1 cellular context compared by ENCODE assay signal in the genomic region with DNA sequence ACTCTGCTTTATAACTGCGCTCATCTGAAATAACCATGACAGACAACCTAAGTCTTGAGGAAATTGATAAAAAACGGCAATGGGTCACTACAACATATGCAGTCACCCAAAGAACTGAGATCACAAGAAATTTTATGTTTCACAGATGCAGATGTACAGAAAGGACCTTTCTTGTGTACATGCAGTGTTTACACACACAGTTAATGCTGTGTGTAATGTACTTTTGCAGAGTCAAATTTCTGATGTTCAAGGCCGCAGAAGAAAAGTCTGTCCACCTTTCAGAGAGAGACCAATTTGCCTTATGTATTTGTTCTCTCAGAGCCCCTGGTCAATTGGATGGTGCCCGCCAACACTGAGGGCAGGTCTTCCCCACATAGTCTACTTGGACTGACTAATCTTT.
TF ChIP-seq lines count a peak whose summit lies in the region.

No MANE protein-coding gene starts in this region.

TF ChIP-seq in HepG2, 621 proteins besides CTCF, POLR2A, EP300 and RAD21 (continues in another document):
- TF ChIP-seq SIN3B (IDR thresholded peaks at IDR 0.05; ENCODE audit: low read length) (no peak), CAMTA2 (CRISPR knock-in tag; IDR thresholded peaks at IDR 0.05; ENCODE audit: borderline replicate concordance) (no peak), MIXL1 (CRISPR knock-in tag; IDR thresholded peaks at IDR 0.05) (0 out of 2 replicates have a peak, but pooled peaks have one; percentile 24), HOXD1 (CRISPR knock-in tag; IDR thresholded peaks at IDR 0.05) (no peak), SIX4 (CRISPR knock-in tag; IDR thresholded peaks at IDR 0.05) (peak; percentile 38; the same call in 1 of the 2 replicates), DR1 (CRISPR knock-in tag; IDR thresholded peaks at IDR 0.05) (no peak), FOXP1 (IDR thresholded peaks at IDR 0.05) (no peak), FOXP1 (CRISPR knock-in tag; IDR thresholded peaks at IDR 0.05) (peak; percentile 68), KLF16 (CRISPR knock-in tag; IDR thresholded peaks at IDR 0.05) (no peak), ZNF674 (CRISPR knock-in tag; IDR thresholded peaks at IDR 0.05; ENCODE audit: low read depth) (no peak), HOXA3 (CRISPR knock-in tag; IDR thresholded peaks at IDR 0.05) (no peak), RARA (CRISPR knock-in tag; IDR thresholded peaks at IDR 0.05) (no peak), PHF8 (CRISPR knock-in tag; IDR thresholded peaks at IDR 0.05) (no peak), SALL1 (CRISPR knock-in tag; IDR thresholded peaks at IDR 0.05) (peak; percentile 20; the same call in 1 of the 2 replicates), ZSCAN20 (CRISPR knock-in tag; IDR thresholded peaks at IDR 0.05; ENCODE audit: borderline replicate concordance) (no peak), MIER3 (CRISPR knock-in tag; IDR thresholded peaks at IDR 0.05; ENCODE audit: borderline replicate concordance) (no peak), IKZF4 (CRISPR knock-in tag; IDR thresholded peaks at IDR 0.05; ENCODE audit: borderline replicate concordance, low read depth, not compliant biosample characterization) (no peak), ZNF747 (CRISPR knock-in tag; IDR thresholded peaks at IDR 0.05; ENCODE audit: borderline replicate concordance) (no peak)
- TF ChIP-seq, protein P1, sequence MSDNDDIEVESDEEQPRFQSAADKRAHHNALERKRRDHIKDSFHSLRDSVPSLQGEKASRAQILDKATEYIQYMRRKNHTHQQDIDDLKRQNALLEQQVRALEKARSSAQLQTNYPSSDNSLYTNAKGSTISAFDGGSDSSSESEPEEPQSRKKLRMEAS (IDR thresholded peaks at IDR 0.05): no peak
- TF ChIP-seq, protein P2, sequence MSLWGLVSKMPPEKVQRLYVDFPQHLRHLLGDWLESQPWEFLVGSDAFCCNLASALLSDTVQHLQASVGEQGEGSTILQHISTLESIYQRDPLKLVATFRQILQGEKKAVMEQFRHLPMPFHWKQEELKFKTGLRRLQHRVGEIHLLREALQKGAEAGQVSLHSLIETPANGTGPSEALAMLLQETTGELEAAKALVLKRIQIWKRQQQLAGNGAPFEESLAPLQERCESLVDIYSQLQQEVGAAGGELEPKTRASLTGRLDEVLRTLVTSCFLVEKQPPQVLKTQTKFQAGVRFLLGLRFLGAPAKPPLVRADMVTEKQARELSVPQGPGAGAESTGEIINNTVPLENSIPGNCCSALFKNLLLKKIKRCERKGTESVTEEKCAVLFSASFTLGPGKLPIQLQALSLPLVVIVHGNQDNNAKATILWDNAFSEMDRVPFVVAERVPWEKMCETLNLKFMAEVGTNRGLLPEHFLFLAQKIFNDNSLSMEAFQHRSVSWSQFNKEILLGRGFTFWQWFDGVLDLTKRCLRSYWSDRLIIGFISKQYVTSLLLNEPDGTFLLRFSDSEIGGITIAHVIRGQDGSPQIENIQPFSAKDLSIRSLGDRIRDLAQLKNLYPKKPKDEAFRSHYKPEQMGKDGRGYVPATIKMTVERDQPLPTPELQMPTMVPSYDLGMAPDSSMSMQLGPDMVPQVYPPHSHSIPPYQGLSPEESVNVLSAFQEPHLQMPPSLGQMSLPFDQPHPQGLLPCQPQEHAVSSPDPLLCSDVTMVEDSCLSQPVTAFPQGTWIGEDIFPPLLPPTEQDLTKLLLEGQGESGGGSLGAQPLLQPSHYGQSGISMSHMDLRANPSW (CRISPR knock-in tag; IDR thresholded peaks at IDR 0.05; ENCODE audit: borderline replicate concordance): no peak
- TF ChIP-seq, protein P3, sequence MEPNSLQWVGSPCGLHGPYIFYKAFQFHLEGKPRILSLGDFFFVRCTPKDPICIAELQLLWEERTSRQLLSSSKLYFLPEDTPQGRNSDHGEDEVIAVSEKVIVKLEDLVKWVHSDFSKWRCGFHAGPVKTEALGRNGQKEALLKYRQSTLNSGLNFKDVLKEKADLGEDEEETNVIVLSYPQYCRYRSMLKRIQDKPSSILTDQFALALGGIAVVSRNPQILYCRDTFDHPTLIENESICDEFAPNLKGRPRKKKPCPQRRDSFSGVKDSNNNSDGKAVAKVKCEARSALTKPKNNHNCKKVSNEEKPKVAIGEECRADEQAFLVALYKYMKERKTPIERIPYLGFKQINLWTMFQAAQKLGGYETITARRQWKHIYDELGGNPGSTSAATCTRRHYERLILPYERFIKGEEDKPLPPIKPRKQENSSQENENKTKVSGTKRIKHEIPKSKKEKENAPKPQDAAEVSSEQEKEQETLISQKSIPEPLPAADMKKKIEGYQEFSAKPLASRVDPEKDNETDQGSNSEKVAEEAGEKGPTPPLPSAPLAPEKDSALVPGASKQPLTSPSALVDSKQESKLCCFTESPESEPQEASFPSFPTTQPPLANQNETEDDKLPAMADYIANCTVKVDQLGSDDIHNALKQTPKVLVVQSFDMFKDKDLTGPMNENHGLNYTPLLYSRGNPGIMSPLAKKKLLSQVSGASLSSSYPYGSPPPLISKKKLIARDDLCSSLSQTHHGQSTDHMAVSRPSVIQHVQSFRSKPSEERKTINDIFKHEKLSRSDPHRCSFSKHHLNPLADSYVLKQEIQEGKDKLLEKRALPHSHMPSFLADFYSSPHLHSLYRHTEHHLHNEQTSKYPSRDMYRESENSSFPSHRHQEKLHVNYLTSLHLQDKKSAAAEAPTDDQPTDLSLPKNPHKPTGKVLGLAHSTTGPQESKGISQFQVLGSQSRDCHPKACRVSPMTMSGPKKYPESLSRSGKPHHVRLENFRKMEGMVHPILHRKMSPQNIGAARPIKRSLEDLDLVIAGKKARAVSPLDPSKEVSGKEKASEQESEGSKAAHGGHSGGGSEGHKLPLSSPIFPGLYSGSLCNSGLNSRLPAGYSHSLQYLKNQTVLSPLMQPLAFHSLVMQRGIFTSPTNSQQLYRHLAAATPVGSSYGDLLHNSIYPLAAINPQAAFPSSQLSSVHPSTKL (CRISPR knock-in tag; IDR thresholded peaks at IDR 0.05): peak; percentile 48; the same call in 1 of the 2 replicates
- TF ChIP-seq, protein P4, sequence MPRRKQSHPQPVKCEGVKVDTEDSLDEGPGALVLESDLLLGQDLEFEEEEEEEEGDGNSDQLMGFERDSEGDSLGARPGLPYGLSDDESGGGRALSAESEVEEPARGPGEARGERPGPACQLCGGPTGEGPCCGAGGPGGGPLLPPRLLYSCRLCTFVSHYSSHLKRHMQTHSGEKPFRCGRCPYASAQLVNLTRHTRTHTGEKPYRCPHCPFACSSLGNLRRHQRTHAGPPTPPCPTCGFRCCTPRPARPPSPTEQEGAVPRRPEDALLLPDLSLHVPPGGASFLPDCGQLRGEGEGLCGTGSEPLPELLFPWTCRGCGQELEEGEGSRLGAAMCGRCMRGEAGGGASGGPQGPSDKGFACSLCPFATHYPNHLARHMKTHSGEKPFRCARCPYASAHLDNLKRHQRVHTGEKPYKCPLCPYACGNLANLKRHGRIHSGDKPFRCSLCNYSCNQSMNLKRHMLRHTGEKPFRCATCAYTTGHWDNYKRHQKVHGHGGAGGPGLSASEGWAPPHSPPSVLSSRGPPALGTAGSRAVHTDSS (CRISPR knock-in tag; conservative IDR thresholded peaks at IDR 0.05): no peak
- TF ChIP-seq, protein P5, sequence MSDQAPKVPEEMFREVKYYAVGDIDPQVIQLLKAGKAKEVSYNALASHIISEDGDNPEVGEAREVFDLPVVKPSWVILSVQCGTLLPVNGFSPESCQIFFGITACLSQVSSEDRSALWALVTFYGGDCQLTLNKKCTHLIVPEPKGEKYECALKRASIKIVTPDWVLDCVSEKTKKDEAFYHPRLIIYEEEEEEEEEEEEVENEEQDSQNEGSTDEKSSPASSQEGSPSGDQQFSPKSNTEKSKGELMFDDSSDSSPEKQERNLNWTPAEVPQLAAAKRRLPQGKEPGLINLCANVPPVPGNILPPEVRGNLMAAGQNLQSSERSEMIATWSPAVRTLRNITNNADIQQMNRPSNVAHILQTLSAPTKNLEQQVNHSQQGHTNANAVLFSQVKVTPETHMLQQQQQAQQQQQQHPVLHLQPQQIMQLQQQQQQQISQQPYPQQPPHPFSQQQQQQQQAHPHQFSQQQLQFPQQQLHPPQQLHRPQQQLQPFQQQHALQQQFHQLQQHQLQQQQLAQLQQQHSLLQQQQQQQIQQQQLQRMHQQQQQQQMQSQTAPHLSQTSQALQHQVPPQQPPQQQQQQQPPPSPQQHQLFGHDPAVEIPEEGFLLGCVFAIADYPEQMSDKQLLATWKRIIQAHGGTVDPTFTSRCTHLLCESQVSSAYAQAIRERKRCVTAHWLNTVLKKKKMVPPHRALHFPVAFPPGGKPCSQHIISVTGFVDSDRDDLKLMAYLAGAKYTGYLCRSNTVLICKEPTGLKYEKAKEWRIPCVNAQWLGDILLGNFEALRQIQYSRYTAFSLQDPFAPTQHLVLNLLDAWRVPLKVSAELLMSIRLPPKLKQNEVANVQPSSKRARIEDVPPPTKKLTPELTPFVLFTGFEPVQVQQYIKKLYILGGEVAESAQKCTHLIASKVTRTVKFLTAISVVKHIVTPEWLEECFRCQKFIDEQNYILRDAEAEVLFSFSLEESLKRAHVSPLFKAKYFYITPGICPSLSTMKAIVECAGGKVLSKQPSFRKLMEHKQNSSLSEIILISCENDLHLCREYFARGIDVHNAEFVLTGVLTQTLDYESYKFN (CRISPR knock-in tag; conservative IDR thresholded peaks at IDR 0.05): peak; percentile 25; the same call in 1 of the 2 replicates
- TF ChIP-seq, protein P6, sequence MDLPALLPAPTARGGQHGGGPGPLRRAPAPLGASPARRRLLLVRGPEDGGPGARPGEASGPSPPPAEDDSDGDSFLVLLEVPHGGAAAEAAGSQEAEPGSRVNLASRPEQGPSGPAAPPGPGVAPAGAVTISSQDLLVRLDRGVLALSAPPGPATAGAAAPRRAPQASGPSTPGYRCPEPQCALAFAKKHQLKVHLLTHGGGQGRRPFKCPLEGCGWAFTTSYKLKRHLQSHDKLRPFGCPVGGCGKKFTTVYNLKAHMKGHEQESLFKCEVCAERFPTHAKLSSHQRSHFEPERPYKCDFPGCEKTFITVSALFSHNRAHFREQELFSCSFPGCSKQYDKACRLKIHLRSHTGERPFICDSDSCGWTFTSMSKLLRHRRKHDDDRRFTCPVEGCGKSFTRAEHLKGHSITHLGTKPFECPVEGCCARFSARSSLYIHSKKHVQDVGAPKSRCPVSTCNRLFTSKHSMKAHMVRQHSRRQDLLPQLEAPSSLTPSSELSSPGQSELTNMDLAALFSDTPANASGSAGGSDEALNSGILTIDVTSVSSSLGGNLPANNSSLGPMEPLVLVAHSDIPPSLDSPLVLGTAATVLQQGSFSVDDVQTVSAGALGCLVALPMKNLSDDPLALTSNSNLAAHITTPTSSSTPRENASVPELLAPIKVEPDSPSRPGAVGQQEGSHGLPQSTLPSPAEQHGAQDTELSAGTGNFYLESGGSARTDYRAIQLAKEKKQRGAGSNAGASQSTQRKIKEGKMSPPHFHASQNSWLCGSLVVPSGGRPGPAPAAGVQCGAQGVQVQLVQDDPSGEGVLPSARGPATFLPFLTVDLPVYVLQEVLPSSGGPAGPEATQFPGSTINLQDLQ (CRISPR knock-in tag; IDR thresholded peaks at IDR 0.05): no peak
- TF ChIP-seq, protein P7, sequence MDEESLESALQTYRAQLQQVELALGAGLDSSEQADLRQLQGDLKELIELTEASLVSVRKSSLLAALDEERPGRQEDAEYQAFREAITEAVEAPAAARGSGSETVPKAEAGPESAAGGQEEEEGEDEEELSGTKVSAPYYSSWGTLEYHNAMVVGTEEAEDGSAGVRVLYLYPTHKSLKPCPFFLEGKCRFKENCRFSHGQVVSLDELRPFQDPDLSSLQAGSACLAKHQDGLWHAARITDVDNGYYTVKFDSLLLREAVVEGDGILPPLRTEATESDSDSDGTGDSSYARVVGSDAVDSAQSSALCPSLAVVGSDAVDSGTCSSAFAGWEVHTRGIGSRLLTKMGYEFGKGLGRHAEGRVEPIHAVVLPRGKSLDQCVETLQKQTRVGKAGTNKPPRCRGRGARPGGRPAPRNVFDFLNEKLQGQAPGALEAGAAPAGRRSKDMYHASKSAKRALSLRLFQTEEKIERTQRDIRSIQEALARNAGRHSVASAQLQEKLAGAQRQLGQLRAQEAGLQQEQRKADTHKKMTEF (CRISPR knock-in tag; IDR thresholded peaks at IDR 0.05): no peak
- TF ChIP-seq, protein P8, sequence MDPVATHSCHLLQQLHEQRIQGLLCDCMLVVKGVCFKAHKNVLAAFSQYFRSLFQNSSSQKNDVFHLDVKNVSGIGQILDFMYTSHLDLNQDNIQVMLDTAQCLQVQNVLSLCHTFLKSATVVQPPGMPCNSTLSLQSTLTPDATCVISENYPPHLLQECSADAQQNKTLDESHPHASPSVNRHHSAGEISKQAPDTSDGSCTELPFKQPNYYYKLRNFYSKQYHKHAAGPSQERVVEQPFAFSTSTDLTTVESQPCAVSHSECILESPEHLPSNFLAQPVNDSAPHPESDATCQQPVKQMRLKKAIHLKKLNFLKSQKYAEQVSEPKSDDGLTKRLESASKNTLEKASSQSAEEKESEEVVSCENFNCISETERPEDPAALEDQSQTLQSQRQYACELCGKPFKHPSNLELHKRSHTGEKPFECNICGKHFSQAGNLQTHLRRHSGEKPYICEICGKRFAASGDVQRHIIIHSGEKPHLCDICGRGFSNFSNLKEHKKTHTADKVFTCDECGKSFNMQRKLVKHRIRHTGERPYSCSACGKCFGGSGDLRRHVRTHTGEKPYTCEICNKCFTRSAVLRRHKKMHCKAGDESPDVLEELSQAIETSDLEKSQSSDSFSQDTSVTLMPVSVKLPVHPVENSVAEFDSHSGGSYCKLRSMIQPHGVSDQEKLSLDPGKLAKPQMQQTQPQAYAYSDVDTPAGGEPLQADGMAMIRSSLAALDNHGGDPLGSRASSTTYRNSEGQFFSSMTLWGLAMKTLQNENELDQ (CRISPR knock-in tag; IDR thresholded peaks at IDR 0.05; ENCODE audit: borderline replicate concordance): no peak
